In genomic region chr7:15891151-15891842, GRCh38 we compare ENCODE assay signal across 18 cellular contexts.
DNase-seq lines count a peak whose midpoint lies in the region; ATAC-seq and TF ChIP-seq lines count a peak whose summit lies in the region.
"Had no signal": no experiment of that assay in that cellular context is flagged by ENCODE, and none has a peak within 500 bp of the region (broad histone marks: within the 10 kb centered on the region; RNA-seq: fewer than 3 reads in every experiment).

No MANE protein-coding gene starts in this region.

- no peak overlapping the region for H3K27ac ChIP-seq in HCT116 (ENCODE audit: low read depth, low read length)
- H3K27ac ChIP-seq: esophagus muscularis mucosa, HL-60, spleen had no signal

- CTCF ChIA-PET in HCT116 (lab: Charles Lee): interaction anchor here (0.7 to 0.9 kb wide), 2 partner anchors 13 to 170 kb away, joined by 3 to 5 read pairs; no protein-coding TSS in a partner anchor

- no peaks in the 10 kb centered on the region for H3K27me3 Mint-ChIP-seq in stimulated activated naive CD8-positive, alpha-beta T cell treated with anti-CD3 and anti-CD28 coated beads, Interleukin-15, amount 100 ng/mL, for 72 hours
- H3K27me3 Mint-ChIP-seq: activated naive CD4-positive, alpha-beta T cell treated with anti-CD3 and anti-CD28 coated beads, Interleukin-2, amount 50 U/mL, for 24 hours had no signal

- H3K9me3 Mint-ChIP-seq in stimulated activated naive CD8-positive, alpha-beta T cell treated with anti-CD3 and anti-CD28 coated beads, Interleukin-15, amount 100 ng/mL, for 72 hours: peaks cover 5 to 12% of the 10 kb centered on the region in 2 donors
- H3K9me3 Mint-ChIP-seq: activated naive CD4-positive, alpha-beta T cell treated with anti-CD3 and anti-CD28 coated beads, Interleukin-2, amount 50 U/mL, for 24 hours; H9 had no signal

- no peaks in the 10 kb centered on the region for H3K36me3 ChIP-seq in HCT116 (ENCODE audit: control insufficient read depth in 1 of 2, insufficient read depth in 2 of 2, low read length in 2 of 2)
- H3K36me3 ChIP-seq: esophagus muscularis mucosa, spleen had no signal

- no peaks in the 10 kb centered on the region for H3K27me3 ChIP-seq in HCT116 (ENCODE audit: insufficient read depth, low read length)
- H3K27me3 ChIP-seq: esophagus muscularis mucosa, spleen had no signal

- no peak overlapping the region for H3K4me3 Mint-ChIP-seq in stimulated activated naive CD8-positive, alpha-beta T cell treated with anti-CD3 and anti-CD28 coated beads, Interleukin-15, amount 100 ng/mL, for 72 hours
- H3K4me3 Mint-ChIP-seq: activated naive CD4-positive, alpha-beta T cell treated with anti-CD3 and anti-CD28 coated beads, Interleukin-2, amount 50 U/mL, for 24 hours; H9 had no signal

- H2AFZ ChIP-seq in HCT116 (ENCODE audit: low read depth, low read length, poor library complexity, severe bottlenecking): peak overlapping the region; percentile 66

- RAD21 ChIA-PET in HCT116 (lab: Charles Lee; ENCODE audit: low non-redundant PET in 1 of 2, low total read pairs in 2 of 2, uncharacterized antibody in 2 of 2, unreplicated experiment in 2 of 2): no interaction called here

- peak; percentile 41 for DNase-seq in ACHN
- no peak for DNase-seq in HCT116 (ENCODE audit: low read depth, low spot score)
- peak; percentile 36 for DNase-seq in astrocyte of the cerebellum (ENCODE audit: low read depth)
- DNase-seq in iris pigment epithelial cell (ENCODE audit: low read depth): peak; percentile 22
- DNase-seq in stimulated activated naive CD8-positive, alpha-beta T cell treated with anti-CD3 and anti-CD28 coated beads, Interleukin-15, amount 100 ng/mL, for 72 hours: no peak
- no peak for DNase-seq in activated naive CD4-positive, alpha-beta T cell treated with Interleukin-2 at 50 U/mL for 16 hours
- no peak for DNase-seq in stimulated activated CD4-positive, alpha-beta T cell treated with anti-CD3 and anti-CD28 coated beads, Interleukin-2, amount 100 ng/mL, for 48 hours
- no peak for DNase-seq in NCI-H510A treated with DMSO at 0.1 percent for 48 hours (lab: John Stamatoyannopoulos, UW)
- DNase-seq: activated CD4-positive, alpha-beta T cell treated with anti-CD3 and anti-CD28 coated beads for 1 hour; H9; mesendoderm; NCI-H1694 treated with DMSO at 0.1 percent for 48 hours; NCI-H524 treated with DMSO at 0.1 percent for 48 hours; spleen had no signal

- no peak for TF ChIP-seq POLR2A in HCT116 (IDR thresholded peaks at IDR 0.05; ENCODE audit: borderline replicate concordance, extremely low read depth, insufficient read depth, insufficient read length)

- POLR2A ChIA-PET in HCT116 (lab: Charles Lee): no interaction called here

- no peak for TF ChIP-seq RAD21 in HCT116 (IDR thresholded peaks at IDR 0.05; ENCODE audit: low read depth)

- no peak for TF ChIP-seq CTCF in HCT116 (IDR thresholded peaks at IDR 0.05 in 2 of 3, conservative IDR thresholded peaks at IDR 0.05 in 1 of 3; ENCODE audit: borderline replicate concordance in 1 of 3, insufficient read depth in 1 of 3, low read depth in 2 of 3, low read length in 2 of 3)
- TF ChIP-seq CTCF in astrocyte of the cerebellum (IDR thresholded peaks at IDR 0.05; ENCODE audit: low read depth, low read length, missing control alignments): no peak

- no peak overlapping the region for H3K27ac Mint-ChIP-seq in stimulated activated naive CD8-positive, alpha-beta T cell treated with anti-CD3 and anti-CD28 coated beads, Interleukin-15, amount 100 ng/mL, for 72 hours
- H3K27ac Mint-ChIP-seq: activated naive CD4-positive, alpha-beta T cell treated with anti-CD3 and anti-CD28 coated beads, Interleukin-2, amount 50 U/mL, for 24 hours; H9 had no signal

- ATAC-seq in HCT116: no peak
- ATAC-seq in stimulated activated naive CD8-positive, alpha-beta T cell treated with anti-CD3 and anti-CD28 coated beads, Interleukin-15, amount 100 ng/mL, for 72 hours: no peak
- ATAC-seq: Panc1 had no signal

- no peak overlapping the region for H3K9ac ChIP-seq in HCT116 (ENCODE audit: low read length)

- in situ Hi-C loops in ACHN (cut with HindIII; ENCODE audit: low pct_ligation_motif_present, low pct_unique_long_range_greater_than_20kb, low sequenced_read_pairs): no loop called here
- in situ Hi-C loops in astrocyte of the cerebellum (cut with HindIII; ENCODE audit: low sequenced_read_pairs): no loop called here

- H3K4me3 ChIP-seq in HCT116 (replicated peaks in 1 of 2; ENCODE audit: low read depth in 1 of 2, low read length in 2 of 2): no peak overlapping the region
- no peak overlapping the region for H3K4me3 ChIP-seq in astrocyte of the cerebellum (ENCODE audit: low read depth, low read length)
- H3K4me3 ChIP-seq: esophagus muscularis mucosa, spleen had no signal

- no peaks in the 10 kb centered on the region for H3K9me3 ChIP-seq in HCT116 (ENCODE audit: control insufficient read depth in 1 of 2, insufficient read depth in 1 of 2, low read depth in 1 of 2, low read length in 2 of 2)
- H3K9me3 ChIP-seq: esophagus muscularis mucosa, spleen had no signal

- intact Hi-C loops in HCT116 (cut with micrococcal nuclease): no loop called here

- H3K79me2 ChIP-seq in HCT116 (ENCODE audit: insufficient read depth, low read length): no peaks in the 10 kb centered on the region

- BruUV-seq in HCT116 (replicated peaks; lab: Mats Ljungman, UMichigan): no TSS peak

- no peaks in the 10 kb centered on the region; a peak in 1 of 4 replicates for H3K4me1 ChIP-seq in HCT116 (ENCODE audit: control insufficient read depth in 1 of 2, insufficient read depth in 2 of 2, low read length in 2 of 2)
- H3K4me1 ChIP-seq: spleen had no signal

- no peaks in the 10 kb centered on the region for H4K20me1 ChIP-seq in HCT116 (ENCODE audit: insufficient read depth)

- no peaks in the 10 kb centered on the region for H3K9me2 ChIP-seq in HCT116 (ENCODE audit: insufficient read depth)

- H3K4me2 ChIP-seq in HCT116 (ENCODE audit: low read length): no peak overlapping the region

- no peaks in the 10 kb centered on the region for H3K4me1 Mint-ChIP-seq in stimulated activated naive CD8-positive, alpha-beta T cell treated with anti-CD3 and anti-CD28 coated beads, Interleukin-15, amount 100 ng/mL, for 72 hours
- H3K4me1 Mint-ChIP-seq: activated naive CD4-positive, alpha-beta T cell treated with anti-CD3 and anti-CD28 coated beads, Interleukin-2, amount 50 U/mL, for 24 hours; H9 had no signal

TF ChIP-seq in HCT116, 20 proteins besides CTCF, POLR2A, EP300 and RAD21:
- no peak for TF ChIP-seq ATF3 (IDR thresholded peaks at IDR 0.05)
- no peak for TF ChIP-seq EZH2phosphoT487 (IDR thresholded peaks at IDR 0.05; ENCODE audit: borderline replicate concordance)
- no peak for TF ChIP-seq YY1 (IDR thresholded peaks at IDR 0.05; ENCODE audit: extremely low read depth, insufficient replicate concordance, low read depth, low read length)
- no peak for TF ChIP-seq JUND (IDR thresholded peaks at IDR 0.05)
- TF ChIP-seq SRF (IDR thresholded peaks at IDR 0.05; ENCODE audit: low read depth): no peak
- no peak for TF ChIP-seq SP1 (IDR thresholded peaks at IDR 0.05; ENCODE audit: low read depth)
- TF ChIP-seq ZFX (IDR thresholded peaks at IDR 0.05): no peak
- TF ChIP-seq POLR2AphosphoS5 (IDR thresholded peaks at IDR 0.05; ENCODE audit: low read depth, low read length): no peak
- no peak for TF ChIP-seq TCF7L2 (IDR thresholded peaks at IDR 0.05; ENCODE audit: borderline replicate concordance, extremely low read depth, insufficient read depth, insufficient read length)
- no peak for TF ChIP-seq FOSL1 (IDR thresholded peaks at IDR 0.05; ENCODE audit: low read depth)
- TF ChIP-seq MAX (IDR thresholded peaks at IDR 0.05): no peak
- TF ChIP-seq CEBPB (IDR thresholded peaks at IDR 0.05; ENCODE audit: low read depth): no peak
- TF ChIP-seq REST (IDR thresholded peaks at IDR 0.05; ENCODE audit: low read depth): no peak
- no peak for TF ChIP-seq ELF1 (IDR thresholded peaks at IDR 0.05; ENCODE audit: borderline replicate concordance, low read depth)
TF ChIP-seq in HCT116: peak in this region for 0.

Comparison
In these comparisons a context has a peak if more than half of its experiments do, and no peak if none do; other contexts are left out.
1. DNase-seq: peak in ACHN (single experiment), astrocyte of the cerebellum (single experiment) and iris pigment epithelial cell (single experiment); none in HCT116 (single experiment), stimulated activated naive CD8-positive, alpha-beta T cell treated with anti-CD3 and anti-CD28 coated beads, Interleukin-15, amount 100 ng/mL, for 72 hours (0 of 2), activated naive CD4-positive, alpha-beta T cell treated with Interleukin-2 at 50 U/mL for 16 hours (single experiment), stimulated activated CD4-positive, alpha-beta T cell treated with anti-CD3 and anti-CD28 coated beads, Interleukin-2, amount 100 ng/mL, for 48 hours (0 of 2) and NCI-H510A treated with DMSO at 0.1 percent for 48 hours (single experiment).